ENCODE assay signal across 15 cellular contexts in the genomic region with DNA sequence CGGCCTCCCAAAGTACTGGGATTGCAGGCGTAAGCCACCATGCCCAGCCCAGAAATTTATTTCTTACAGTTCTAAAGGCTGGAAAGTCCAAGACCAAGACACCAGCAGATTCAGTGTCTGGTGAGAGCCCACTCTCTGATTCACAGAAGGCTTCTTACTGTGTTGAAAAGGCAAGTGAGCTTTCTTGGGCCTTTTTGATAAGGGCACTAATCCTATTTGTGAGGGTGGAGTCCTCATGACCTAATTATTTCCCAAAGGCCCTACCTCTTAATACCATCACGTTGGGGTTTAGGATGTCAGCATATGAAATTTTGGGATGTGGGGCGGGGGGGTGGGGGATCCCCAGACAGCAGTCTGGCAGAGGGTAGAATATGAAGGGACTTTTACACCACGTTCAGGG.
"Had no signal": no experiment of that assay in that cellular context is flagged by ENCODE, and none has a peak within 500 bp of the region (broad histone marks: within the 10 kb centered on the region; RNA-seq: fewer than 3 reads in every experiment).

No MANE protein-coding gene starts in this region.

- H3K9me3 ChIP-seq: thyroid gland had no signal

- H3K4me3 ChIP-seq: cardiac muscle cell, lung, thyroid gland had no signal

- H3K27me3 ChIP-seq: cardiac muscle cell, thyroid gland had no signal

- H3K27ac ChIP-seq: cardiac muscle cell, thyroid gland had no signal

- H3K4me1 ChIP-seq: thyroid gland had no signal

- ATAC-seq: effector memory CD8-positive, alpha-beta T cell had no signal

- DNase-seq: activated CD4-positive, alpha-beta T cell treated with anti-CD3 and anti-CD28 coated beads, Interleukin-2, amount 10 ng/mL, durations not matched to agents 7 days and 5 days; activated CD8-positive, alpha-beta memory T cell treated with anti-CD3 and anti-CD28 coated beads, Interleukin-2, amount 50 U/mL, for 48 hours; activated naive CD4-positive, alpha-beta T cell treated with anti-CD3 and anti-CD28 coated beads, Interleukin-2, amount 50 U/mL, for 16 hours; activated T-cell treated with anti-CD3 and anti-CD28 coated beads, Interleukin-2, amount 50 U/mL, for 48 hours; effector memory CD8-positive, alpha-beta T cell; hypothalamus; occipital lobe; retina; stimulated activated CD4-positive, alpha-beta T cell treated with anti-CD3 and anti-CD28 coated beads, Interleukin-1b, Interleukin-23, amount 100 ng/mL, for 48 hours; stimulated activated CD8-positive, alpha-beta memory T cell treated with anti-CD3 and anti-CD28 coated beads, Interleukin-4, amount 100 ng/mL, for 48 hours; stimulated activated naive CD4-positive, alpha-beta T cell; thyroid gland had no signal

- FAIRE-seq: frontal cortex had no signal

- H3K36me3 ChIP-seq: cardiac muscle cell, thyroid gland had no signal
